Comparison of ENCODE assay signal across 13 cellular contexts in the genomic region with DNA sequence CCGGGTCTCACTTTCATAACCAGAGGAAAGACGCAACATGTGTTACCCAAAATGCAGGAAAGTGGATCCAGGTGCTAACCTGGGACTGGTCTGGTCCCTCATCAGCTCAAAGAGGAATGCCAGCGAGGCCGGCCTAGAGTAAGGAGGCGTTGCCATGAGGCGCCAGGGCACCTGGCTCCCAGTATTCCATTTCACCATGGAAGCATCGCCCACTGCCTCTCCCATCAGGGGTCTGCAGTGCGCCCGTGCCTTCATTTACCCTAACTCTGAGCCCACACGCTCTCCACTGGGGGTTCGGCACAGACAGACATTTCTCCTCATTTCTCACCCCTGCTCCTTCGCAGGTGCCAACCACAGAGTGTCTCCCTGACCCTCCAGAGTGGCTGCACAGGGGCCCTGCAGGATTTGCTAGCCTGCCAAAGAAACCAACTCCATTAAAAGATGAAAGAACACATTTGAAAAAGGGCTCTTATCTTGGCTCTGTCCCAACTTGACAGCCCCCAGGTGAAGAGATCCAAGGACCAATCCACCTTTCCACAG.
DNase-seq lines count a peak whose midpoint lies in the region; ATAC-seq and TF ChIP-seq lines count a peak whose summit lies in the region.
"Had no signal": no experiment of that assay in that cellular context is flagged by ENCODE, and none has a peak within 500 bp of the region (broad histone marks: within the 10 kb centered on the region; RNA-seq: fewer than 3 reads in every experiment).

No MANE protein-coding gene starts in this region.

- H3K27me3 Mint-ChIP-seq in brain: no peaks in the 10 kb centered on the region

- no peak overlapping the region for H3K9ac ChIP-seq in mucosa of rectum (ENCODE audit: low read depth in 1 of 2, low read length in 2 of 2)

- TF ChIP-seq CTCF in brain (conservative IDR thresholded peaks at IDR 0.05): no peak
- no peak for TF ChIP-seq CTCF in tibial artery (IDR thresholded peaks at IDR 0.05)

- H3K36me3 ChIP-seq in mucosa of rectum (ENCODE audit: control insufficient read depth in 2 of 2, insufficient read depth in 2 of 2, low read length in 2 of 2): peaks cover 0 to 6% of the 10 kb centered on the region in 2 donors
- no peaks in the 10 kb centered on the region for H3K36me3 ChIP-seq in tibial artery

- no peaks in the 10 kb centered on the region for H3K36me3 Mint-ChIP-seq in brain

- H3K4me1 Mint-ChIP-seq in brain: peaks cover 73% of the 10 kb centered on the region

- intact Hi-C loops in tibial artery (cut with DNase I; ENCODE audit: low total_unique reads): no loop called here

- no peak for ATAC-seq in GM19463 (IDR thresholded peaks at IDR 0.05; ENCODE audit: unreplicated experiment)

- H3K9me3 ChIP-seq in mucosa of rectum (ENCODE audit: control insufficient read depth in 2 of 2, low read length in 2 of 2) (no peaks in the 10 kb centered on the region), tibial artery (no peaks in the 10 kb centered on the region)

- H3K4me1 ChIP-seq in mucosa of rectum (ENCODE audit: control insufficient read depth in 2 of 2, insufficient read depth in 2 of 2, low read length in 2 of 2): peaks cover 45 to 54% of the 10 kb centered on the region in 2 donors
- peaks cover 0 to 77% (median 44%) of the 10 kb centered on the region in 4 donors for H3K4me1 ChIP-seq in tibial artery

- peak overlapping the region in 4 of 5 experiments; percentile 22 to 51 (median 32) for H3K27ac Mint-ChIP-seq in brain
- H3K27ac Mint-ChIP-seq: activated naive CD4-positive, alpha-beta T cell treated with anti-CD3 and anti-CD28 coated beads for 36 hours had no signal

- peak; percentile 41 for DNase-seq in activated effector memory CD4-positive, alpha-beta T cell treated with anti-CD3 and anti-CD28 coated beads, Interleukin-2, amount 50 U/mL, for 16 hours
- no peak for DNase-seq in activated effector memory CD4-positive, alpha-beta T cell treated with Interleukin-2 at 50 U/mL for 16 hours
- DNase-seq in tibial artery (no peak), T1000 (lab: John Stamatoyannopoulos, UW) (no peak), mucosa of gallbladder (ENCODE audit: low spot score) (no peak)
- DNase-seq: activated naive CD4-positive, alpha-beta T cell treated with anti-CD3 and anti-CD28 coated beads for 36 hours; effector CD4-positive, alpha-beta T cell; NCI-H748 treated with DMSO at 0.1 percent for 48 hours; stimulated activated CD4-positive, alpha-beta T cell treated with anti-CD3 and anti-CD28 coated beads, Interleukin-15, amount 100 ng/mL, for 24 hours; T-helper 1 cell had no signal

- no peaks in the 10 kb centered on the region for H3K27me3 ChIP-seq in mucosa of rectum (ENCODE audit: control insufficient read depth in 2 of 2, insufficient read depth in 2 of 2, low read length in 2 of 2)
- no peaks in the 10 kb centered on the region for H3K27me3 ChIP-seq in tibial artery

- H3K9me3 Mint-ChIP-seq in brain: no peaks in the 10 kb centered on the region
- H3K9me3 Mint-ChIP-seq: activated naive CD4-positive, alpha-beta T cell treated with anti-CD3 and anti-CD28 coated beads for 36 hours had no signal

- H3K27ac ChIP-seq in mucosa of rectum (ENCODE audit: low read depth in 2 of 2, low read length in 2 of 2) (peak overlapping the region; percentile 43 to 72), tibial artery (peak overlapping the region; percentile 20 to 24)

- peak overlapping the region in 1 of 2 donors; percentile 48 for H3K4me3 ChIP-seq in mucosa of rectum (ENCODE audit: low read length in 2 of 2)
- no peak overlapping the region for H3K4me3 ChIP-seq in tibial artery

- no peak overlapping the region for H3K4me3 Mint-ChIP-seq in brain
- H3K4me3 Mint-ChIP-seq: activated naive CD4-positive, alpha-beta T cell treated with anti-CD3 and anti-CD28 coated beads for 36 hours had no signal
